ENCODE assay signal across 8 cellular contexts in the genomic region with DNA sequence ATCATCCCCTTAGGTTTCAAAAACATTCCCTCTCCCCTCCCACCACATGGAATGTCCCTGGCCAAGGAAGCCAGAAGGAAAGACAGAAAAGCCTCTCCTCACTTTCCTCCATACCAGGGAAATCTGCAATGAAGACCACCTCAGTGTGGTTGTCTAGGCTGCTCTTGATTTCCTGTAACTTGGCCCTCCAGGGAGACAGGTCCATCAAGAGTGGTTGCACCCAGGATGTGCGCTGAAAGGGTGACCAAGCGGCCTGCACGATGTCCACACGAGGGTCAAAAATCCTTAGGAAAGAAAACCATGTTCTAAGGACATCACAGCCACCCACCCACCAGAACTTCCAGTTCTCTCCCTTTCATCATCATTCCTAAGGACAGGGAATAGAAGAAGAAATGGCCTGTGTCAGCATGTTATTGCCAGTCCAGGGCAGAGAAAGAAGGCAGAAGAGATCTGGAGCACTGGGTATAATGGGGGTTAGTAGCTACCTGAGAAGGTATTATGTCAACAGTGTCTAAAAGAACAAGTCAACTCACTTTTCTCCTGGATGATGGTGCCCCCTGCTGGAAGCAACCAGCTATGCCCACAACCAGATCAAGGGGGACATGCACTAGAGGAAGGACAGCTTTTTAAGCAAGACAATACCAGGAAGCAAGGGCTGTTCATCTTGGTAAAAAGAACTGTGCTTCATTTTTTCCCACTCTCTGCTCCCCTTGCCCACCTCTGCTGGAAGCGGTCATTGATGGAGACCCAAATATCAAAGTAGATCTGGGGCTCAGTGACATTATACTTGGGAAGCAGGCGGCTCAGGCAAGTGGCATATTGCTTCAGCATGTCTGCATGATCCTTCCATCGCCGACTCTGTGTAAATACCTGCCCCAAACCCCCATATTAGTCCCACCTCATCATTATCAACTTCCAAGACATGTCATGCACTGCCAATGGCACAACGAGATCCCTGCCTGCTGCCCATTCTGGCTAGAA. TPM values are rescaled to one million over a fixed set of nuclear protein-coding genes. Genes with fewer than 3 reads are reported as not detected.
A peak's percentile ranks its signal among the peaks of the same experiment; 100 is the strongest.
DNase-seq lines count a peak whose midpoint lies in the region; ATAC-seq lines count a peak whose summit lies in the region.

No MANE protein-coding gene starts in this region.

- H3K27me3 Mint-ChIP-seq in effector memory CD8-positive, alpha-beta T cell = no peaks in the 10 kb centered on the region

- H3K4me1 Mint-ChIP-seq in effector memory CD8-positive, alpha-beta T cell (ENCODE audit: low read depth in 2 of 2) = peaks cover 0 to 2% of the 10 kb centered on the region in 2 donors

- H3K9me3 Mint-ChIP-seq in effector memory CD8-positive, alpha-beta T cell = no peaks in the 10 kb centered on the region

- H3K4me3 Mint-ChIP-seq in effector memory CD8-positive, alpha-beta T cell = no peak overlapping the region

- DNase-seq in AG08396 (ENCODE audit: low spot score) (peak; percentile 56), HT1080 (ENCODE audit: low read depth) (peak; percentile 71), NOMO-1 treated with dmso at 0.1 percent for 144 hours (lab: John Stamatoyannopoulos, UW; ENCODE audit: unreplicated experiment) (peak; percentile 49), midbrain (lab: John Stamatoyannopoulos, UW) (peak; percentile 83)
- peak; percentile 93 for DNase-seq in activated CD8-positive, alpha-beta memory T cell treated with anti-CD3 and anti-CD28 coated beads for 24 hours
- DNase-seq in effector memory CD8-positive, alpha-beta T cell = peak; percentile 87 to 91 (median 91)
- DNase-seq in stimulated activated CD8-positive, alpha-beta memory T cell treated with anti-CD3 and anti-CD28 coated beads, Interleukin-4, amount 100 ng/mL, for 24 hours (ENCODE audit: low read depth) = peak; percentile 76

- H3K36me3 Mint-ChIP-seq in effector memory CD8-positive, alpha-beta T cell (ENCODE audit: insufficient read depth) = peaks cover 52% of the 10 kb centered on the region

- no peak overlapping the region for H3K27ac Mint-ChIP-seq in effector memory CD8-positive, alpha-beta T cell

- ATAC-seq in GM18867 (IDR thresholded peaks at IDR 0.05; ENCODE audit: unreplicated experiment) = peak; percentile 75
- peak; percentile 98 for ATAC-seq in effector memory CD8-positive, alpha-beta T cell (replicated peaks)

RNA-seq across cellular contexts. Expression of gene GGCX, which starts 9.3 kb away (rescaled TPM):
- 37.8 and 41.9 TPM in 2 replicates for total RNA-seq in HT1080 (2014; rRNA removed; shearing (Covaris generic))
- polyA plus RNA-seq in HT1080 (2015; cell fraction: cytosol; rRNA removed) = 25.4 and 28.8 TPM in 2 replicates
- 74.9 and 85.5 TPM in 2 replicates for polyA plus RNA-seq in HT1080 (2015; cell fraction: nucleus; rRNA removed)

RNA-seq across cellular contexts. Expression of gene MAT2A, which starts 13.0 kb away (rescaled TPM):
- 82.1 and 140 TPM in 2 replicates for total RNA-seq in HT1080 (2014; rRNA removed; shearing (Covaris generic))
- 121 and 123 TPM in 2 replicates for polyA plus RNA-seq in HT1080 (2015; cell fraction: cytosol; rRNA removed)
- 1,405 and 1,466 TPM in 2 replicates for polyA plus RNA-seq in HT1080 (2015; cell fraction: nucleus; rRNA removed)

RNA-seq across cellular contexts. Expression of gene VAMP8, which starts 25.4 kb away (rescaled TPM):
- 2.6 and 5.1 TPM in 2 replicates for total RNA-seq in HT1080 (2014; rRNA removed; shearing (Covaris generic))
- 5.5 and 8.9 TPM in 2 replicates for polyA plus RNA-seq in HT1080 (2015; cell fraction: cytosol; rRNA removed)
- 1.3 and 2.1 TPM in 2 replicates for polyA plus RNA-seq in HT1080 (2015; cell fraction: nucleus; rRNA removed)

RNA-seq across cellular contexts. Expression of gene VAMP5, which starts 32.2 kb away (rescaled TPM):
- total RNA-seq in HT1080 (2014; rRNA removed; shearing (Covaris generic)) = not detected in 2 replicates
- polyA plus RNA-seq in HT1080 (2015; cell fraction: cytosol; rRNA removed) = not detected in 2 replicates
- polyA plus RNA-seq in HT1080 (2015; cell fraction: nucleus; rRNA removed) = 0.60 TPM in 1 of 2 replicates, not detected in the other

RNA-seq across cellular contexts. Expression of gene RNF181, which starts 43.6 kb away (rescaled TPM):
- 192 and 302 TPM in 2 replicates for total RNA-seq in HT1080 (2014; rRNA removed; shearing (Covaris generic))
- 109 and 113 TPM in 2 replicates for polyA plus RNA-seq in HT1080 (2015; cell fraction: cytosol; rRNA removed)
- polyA plus RNA-seq in HT1080 (2015; cell fraction: nucleus; rRNA removed) = 67.9 and 82.8 TPM in 2 replicates

Comparison
In these comparisons a context has a peak if more than half of its experiments do, and no peak if none do; other contexts are left out.
1. Peak in every context shown above with its lines: DNase-seq and ATAC-seq.